Comparison of ENCODE assay signal across 14 cellular contexts in genomic region chr10:126421745-126422144, GRCh38. TPM values are rescaled to one million over a fixed set of nuclear protein-coding genes. Genes with fewer than 3 reads are reported as not detected.
A peak's percentile ranks its signal among the peaks of the same experiment; 100 is the strongest.
DNase-seq lines count a peak whose midpoint lies in the region; FAIRE-seq and TF ChIP-seq lines count a peak whose summit lies in the region.
"Had no signal": no experiment of that assay in that cellular context is flagged by ENCODE, and none has a peak within 500 bp of the region (broad histone marks: within the 10 kb centered on the region; RNA-seq: fewer than 3 reads in every experiment).

No MANE protein-coding gene starts in this region.

- no peak for FAIRE-seq in H1 (lab: Jason Lieb, UNC)

- H3K23me2 ChIP-seq in H1 (ENCODE audit: low read depth, low read length): no peaks in the 10 kb centered on the region

- H3K4me3 ChIP-seq in BJ (ENCODE audit: low read depth, low read length) (no peak overlapping the region), H1 (ENCODE audit: extremely low read depth in 1 of 4, insufficient read depth in 2 of 4, low read depth in 3 of 4, low read length in 4 of 4) (no peak overlapping the region), neuronal stem cell (ENCODE audit: low read length in 2 of 2) (no peak overlapping the region)
- H3K4me3 ChIP-seq: cardiac muscle cell, tibial nerve had no signal

- no peaks in the 10 kb centered on the region for H3K36me3 ChIP-seq in BJ (ENCODE audit: control insufficient read depth, insufficient read depth, low read length)
- no peaks in the 10 kb centered on the region for H3K36me3 ChIP-seq in H1 (ENCODE audit: control insufficient read depth in 2 of 4, insufficient read depth in 4 of 4, low read length in 3 of 4)
- no peaks in the 10 kb centered on the region for H3K36me3 ChIP-seq in neuronal stem cell (replicated peaks in 1 of 2; ENCODE audit: control insufficient read depth in 2 of 2, insufficient read depth in 2 of 2, low read length in 2 of 2)
- H3K36me3 ChIP-seq: cardiac muscle cell, tibial nerve had no signal

- no peak overlapping the region for H2BK12ac ChIP-seq in H1 (ENCODE audit: low read depth, low read length)
- no peak overlapping the region for H2BK12ac ChIP-seq in neuronal stem cell (ENCODE audit: low read length)

- no peak overlapping the region for H2BK120ac ChIP-seq in H1 (replicated peaks; ENCODE audit: low read depth, low read length)
- no peak overlapping the region for H2BK120ac ChIP-seq in neuronal stem cell (ENCODE audit: low read depth, low read length)

- no peaks in the 10 kb centered on the region for H4K20me1 ChIP-seq in H1 (replicated peaks in 1 of 2; ENCODE audit: control insufficient read depth in 1 of 2, insufficient read depth in 2 of 2, low read length in 2 of 2)

- no peaks in the 10 kb centered on the region for H3K79me2 ChIP-seq in H1 (ENCODE audit: control insufficient read depth in 1 of 2, insufficient read depth in 2 of 2, low read length in 2 of 2)

- WGBS in H1 (ENCODE audit: extremely low coverage in 1 of 2, insufficient coverage in 1 of 2, insufficient read length in 1 of 2, insufficient replicate concordance in 2 of 2, low coverage in 1 of 2, low lambda C conversion rate in 2 of 2, missing lambda C conversion rate in 1 of 2), 2 experiments: 86% methylated on average over 6 of the region's 6 CpGs; no CpG with 5 or more reads in 1 of the 2 experiments
- no CpG with 5 or more reads among the region's 6 CpGs for WGBS in neuronal stem cell (ENCODE audit: extremely low coverage in 2 of 2, insufficient read length in 2 of 2, insufficient replicate concordance in 1 of 2), 2 donors

- no peak overlapping the region for H3K4ac ChIP-seq in H1 (replicated peaks; ENCODE audit: insufficient read length, low read depth, low read length)
- no peak overlapping the region for H3K4ac ChIP-seq in neuronal stem cell (ENCODE audit: low read length)

- peak; percentile 86 for DNase-seq in BJ (ENCODE audit: low read depth)
- peak; percentile 6 for DNase-seq in NCI-H460 (ENCODE audit: extremely low read depth, low read depth)
- no peak for DNase-seq in H1 (ENCODE audit: low read depth in 1 of 2, low spot score in 2 of 2)
- no peak for DNase-seq in neuronal stem cell (ENCODE audit: low spot score)
- no peak for DNase-seq in KBM-7
- no peak for DNase-seq in activated CD8-positive, alpha-beta memory T cell treated with anti-CD3 and anti-CD28 coated beads, Interleukin-2, amount 50 U/mL, for 48 hours
- DNase-seq in posterior vena cava (ENCODE audit: low spot score): no peak
- no peak for DNase-seq in GF-D8 (lab: John Stamatoyannopoulos, UW)
- DNase-seq: activated CD8-positive, alpha-beta T cell treated with anti-CD3 and anti-CD28 coated beads for 36 hours; DMS 273 treated with DMSO at 0.1 percent for 48 hours; natural killer cell; stimulated activated CD4-positive, alpha-beta T cell treated with anti-CD3 and anti-CD28 coated beads, Interleukin-4, amount 100 ng/mL, for 24 hours had no signal

- no peak overlapping the region for H2BK20ac ChIP-seq in H1 (ENCODE audit: low read length)

- H2BK5ac ChIP-seq in H1 (ENCODE audit: low read depth, low read length) (no peak overlapping the region), neuronal stem cell (ENCODE audit: low read length) (no peak overlapping the region)

- H3K27ac ChIP-seq in H1 (ENCODE audit: low read depth, low read length) (no peak overlapping the region), neuronal stem cell (replicated peaks; ENCODE audit: low read length) (no peak overlapping the region)
- H3K27ac ChIP-seq: cardiac muscle cell, tibial nerve had no signal

- no peak overlapping the region for H3K9ac ChIP-seq in H1 (replicated peaks in 1 of 4; ENCODE audit: extremely low read depth in 1 of 4, low read depth in 3 of 4, low read length in 3 of 4)
- no peak overlapping the region for H3K9ac ChIP-seq in neuronal stem cell (ENCODE audit: low read depth, low read length, poor library complexity)

- H4K5ac ChIP-seq in H1 (ENCODE audit: insufficient read length, low read depth, low read length): no peak overlapping the region

- in situ Hi-C loops in KBM-7 (cut with MboI; ENCODE audit: low pct_unique_long_range_greater_than_20kb, low sequenced_read_pairs): no loop called here

- TF ChIP-seq RAD21 in H1 (IDR thresholded peaks at IDR 0.05 in 1 of 2, conservative IDR thresholded peaks at IDR 0.05 in 1 of 2; ENCODE audit: low read depth in 2 of 2, low read length in 2 of 2): no peak

- H3K56ac ChIP-seq in H1 (replicated peaks; ENCODE audit: insufficient read length, low read depth, low read length): no peak overlapping the region

- H2AFZ ChIP-seq in H1 (ENCODE audit: low read length) (peak overlapping the region; percentile 58; the same call in 1 of the 2 replicates), neuronal stem cell (ENCODE audit: low read length) (peak overlapping the region; percentile 64)

- H3K4me1 ChIP-seq in H1 (replicated peaks in 1 of 4; ENCODE audit: control insufficient read depth in 3 of 4, insufficient read depth in 4 of 4, low read length in 3 of 4) (peaks cover 0 to 7% (median 3%) of the 10 kb centered on the region in 4 experiments; a peak in 3 of 7 replicates), neuronal stem cell (ENCODE audit: control insufficient read depth in 2 of 2, insufficient read depth in 1 of 2, low read depth in 1 of 2, low read length in 2 of 2) (no peaks in the 10 kb centered on the region)
- H3K4me1 ChIP-seq: tibial nerve had no signal

- H4K91ac ChIP-seq in H1 (replicated peaks; ENCODE audit: insufficient read length, low read length) (no peak overlapping the region), neuronal stem cell (ENCODE audit: low read depth, low read length, poor library complexity) (no peak overlapping the region)

- H3K4me2 ChIP-seq in H1 (ENCODE audit: insufficient read depth in 1 of 2, low read depth in 2 of 2, low read length in 2 of 2) (no peak overlapping the region), neuronal stem cell (ENCODE audit: insufficient read depth, low read length, poor library complexity, severe bottlenecking) (no peak overlapping the region)

- H3K79me1 ChIP-seq in H1 (ENCODE audit: low read depth, low read length): peaks cover 2% of the 10 kb centered on the region; the same call in 1 of the 2 replicates
- H3K79me1 ChIP-seq in neuronal stem cell (ENCODE audit: low read depth, low read length): no peaks in the 10 kb centered on the region

- H3K14ac ChIP-seq in H1 (ENCODE audit: insufficient read length) (no peak overlapping the region), neuronal stem cell (ENCODE audit: low read length) (no peak overlapping the region)

- TF ChIP-seq CTCF in BJ (IDR thresholded peaks at IDR 0.05; ENCODE audit: insufficient read depth, low read depth, low read length) (no peak), H1 (IDR thresholded peaks at IDR 0.05; ENCODE audit: control extremely low read depth in 1 of 3, insufficient read depth in 1 of 3, low read depth in 1 of 3, low read length in 3 of 3) (no peak)

- H4K8ac ChIP-seq in H1 (ENCODE audit: extremely low read depth, insufficient read depth, low read length): no peak overlapping the region
- H4K8ac ChIP-seq in neuronal stem cell (ENCODE audit: low read depth, low read length): no peak overlapping the region

- H3K18ac ChIP-seq in H1 (ENCODE audit: extremely low read depth, low read length) (peak overlapping the region; percentile 43; the same call in 1 of the 2 replicates), neuronal stem cell (ENCODE audit: low read length) (no peak overlapping the region)

- H3K27me3 ChIP-seq in BJ (ENCODE audit: control insufficient read depth, insufficient read depth, low read length) (no peaks in the 10 kb centered on the region), H1 (replicated peaks in 1 of 4; ENCODE audit: control insufficient read depth in 3 of 4, extremely low read depth in 1 of 4, insufficient read depth in 3 of 4, low read length in 3 of 4) (no peaks in the 10 kb centered on the region), neuronal stem cell (ENCODE audit: control insufficient read depth in 3 of 3, insufficient read depth in 3 of 3, low read depth in 1 of 3, low read length in 3 of 3) (no peaks in the 10 kb centered on the region)
- H3K27me3 ChIP-seq: cardiac muscle cell, tibial nerve had no signal

- H2AK5ac ChIP-seq in H1 (ENCODE audit: low read depth, low read length) (no peak overlapping the region), neuronal stem cell (ENCODE audit: low read depth, low read length) (no peak overlapping the region)

- CTCF ChIA-PET in BJ (lab: Yijun Ruan, JAX) (no interaction called here), H1 (lab: Charles Lee; ENCODE audit: partially characterized antibody) (no interaction called here)

- TF ChIP-seq EP300 in H1 (IDR thresholded peaks at IDR 0.05; ENCODE audit: borderline replicate concordance in 1 of 2, low read depth in 2 of 2, low read length in 2 of 2): no peak

- no peak overlapping the region for H3K23ac ChIP-seq in H1 (ENCODE audit: insufficient read length)
- no peak overlapping the region for H3K23ac ChIP-seq in neuronal stem cell (ENCODE audit: low read depth, low read length, poor library complexity)

- POLR2A ChIA-PET in BJ (lab: Charles Lee) (no interaction called here), H1 (lab: Charles Lee; ENCODE audit: partially characterized antibody) (no interaction called here)

- intact Hi-C loops in posterior vena cava (cut with DNase I): no loop called here

- H2BK15ac ChIP-seq in H1 (ENCODE audit: low read length) (no peak overlapping the region), neuronal stem cell (ENCODE audit: low read length) (no peak overlapping the region)

- TF ChIP-seq POLR2A in H1 (IDR thresholded peaks at IDR 0.05; ENCODE audit: control extremely low read depth in 1 of 2, low read depth in 2 of 2, low read length in 2 of 2): no peak

- H3K9me3 ChIP-seq in H1 (ENCODE audit: insufficient read depth in 2 of 2, low read depth in 1 of 2, low read length in 1 of 2): peaks cover 9 to 14% of the 10 kb centered on the region in 2 experiments; a peak in 3 of 4 replicates
- peaks cover 6 to 7% of the 10 kb centered on the region in 2 donors for H3K9me3 ChIP-seq in neuronal stem cell (replicated peaks in 1 of 2; ENCODE audit: control insufficient read depth in 2 of 2, insufficient read depth in 1 of 2, low read depth in 1 of 2, low read length in 2 of 2)

RNA-seq across cellular contexts. Expression of gene ADAM12, which starts 33.5 kb away (rescaled TPM):
- polyA plus RNA-seq in BJ (2011; rRNA removed) (8.6 and 11.0 TPM in 2 replicates), H1 (2011; rRNA removed) (0.17 and 0.20 TPM in 2 replicates)
- 11.2 and 15.2 TPM in 2 replicates for polyA minus RNA-seq in BJ (2011; rRNA and poly(A)+ RNA removed)
- 0.95 and 1.1 TPM in 2 replicates for total RNA-seq in NCI-H460 (2014; rRNA removed; shearing (Covaris generic))
- polyA plus RNA-seq in NCI-H460 (2014; cell fraction: nucleus; rRNA removed): 0.29 and 0.32 TPM in 2 replicates
- 0.07 and 0.19 TPM in 2 replicates for total RNA-seq in H1 (2021; fragmentation: NEBNext Ultra II Directional; extraction: Animal tissue kit (Norgen Biotek cat#: 25700))
- 0.13 TPM for polyA plus RNA-seq in H1 (2011; cell fraction: cytosol; rRNA removed)
- 0.51 TPM for polyA plus RNA-seq in H1 (2011; cell fraction: nucleus; rRNA removed)
- 0.11 to 0.30 TPM (median 0.21 TPM) in 4 replicates for polyA plus RNA-seq in H1 (2012, experiment 1 of 2)
- polyA plus RNA-seq in H1 (2012, experiment 2 of 2): 0.03 TPM
- 0.47 TPM for polyA plus RNA-seq in H1 (2013, experiment 1 of 2)
- polyA plus RNA-seq in H1 (2013, experiment 2 of 2): 0.09 TPM
- polyA minus RNA-seq in H1 (2011; rRNA and poly(A)+ RNA removed): 0.12 and 0.54 TPM in 2 replicates
- polyA minus RNA-seq in H1 (2011; cell fraction: cytosol; rRNA and poly(A)+ RNA removed): 0.66 TPM
- 1.7 TPM for polyA minus RNA-seq in H1 (2011; cell fraction: nucleus; rRNA and poly(A)+ RNA removed)
- 0.52 TPM for polyA plus RNA-seq in neuronal stem cell (2013, experiment 1 of 2)
- 0.62 TPM for polyA plus RNA-seq in neuronal stem cell (2013, experiment 2 of 2)
- 1 to 10 TPM; 2.2 to 2.8 TPM for total RNA-seq in posterior vena cava

Comparison
In these comparisons a context has a peak if more than half of its experiments do, and no peak if none do; other contexts are left out.
1. DNase-seq: peak in BJ (single experiment) and NCI-H460 (single experiment); none in H1 (0 of 2), neuronal stem cell (single experiment), KBM-7 (single experiment), activated CD8-positive, alpha-beta memory T cell treated with anti-CD3 and anti-CD28 coated beads, Interleukin-2, amount 50 U/mL, for 48 hours (single experiment), posterior vena cava (single experiment) and GF-D8 (single experiment).